8 cellular contexts compared by ENCODE assay signal in the genomic region with DNA sequence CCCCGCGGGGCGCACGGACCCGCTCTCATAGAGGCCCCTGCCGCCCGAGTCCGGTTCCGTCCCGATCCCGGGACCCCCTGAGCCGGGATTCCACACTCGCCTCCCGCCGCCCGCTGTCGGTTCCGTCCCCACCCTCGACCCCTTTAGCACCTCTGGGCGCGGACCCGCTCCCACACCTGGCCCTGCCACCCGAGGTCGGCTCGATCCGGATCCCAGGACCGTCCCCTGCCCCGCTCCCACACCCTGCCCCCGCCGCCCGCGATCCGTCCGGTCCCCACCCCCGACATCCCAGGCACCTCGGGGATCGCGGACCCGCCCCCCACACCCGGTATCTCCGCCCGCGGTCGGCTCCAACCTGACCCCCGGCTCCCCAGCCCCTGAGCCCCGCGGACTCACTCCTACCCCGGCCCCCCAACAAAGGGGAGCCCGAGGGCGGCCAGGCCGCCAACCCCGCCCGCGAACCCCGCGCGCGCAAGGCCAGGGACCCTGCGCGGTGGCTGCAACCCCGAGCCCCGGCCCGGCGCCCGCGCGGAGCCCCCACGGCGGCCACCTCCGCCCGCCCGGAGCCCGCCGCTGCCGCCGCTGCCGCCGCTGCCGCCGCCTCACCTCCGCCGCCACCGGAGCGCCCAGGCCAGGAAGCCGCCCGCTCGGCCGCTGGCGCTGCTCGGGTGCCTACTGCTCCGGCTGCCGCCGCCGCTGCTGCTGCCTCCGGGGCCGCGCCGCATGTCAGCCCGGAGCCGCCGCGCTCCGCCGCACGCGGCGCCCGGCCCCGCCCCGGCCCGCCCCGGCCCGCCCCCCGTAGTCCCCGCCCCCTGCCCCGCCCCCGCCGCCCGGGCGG. TPM values are rescaled to one million over a fixed set of nuclear protein-coding genes. Genes with fewer than 3 reads are reported as not detected.
A peak's percentile ranks its signal among the peaks of the same experiment; 100 is the strongest.
DNase-seq lines count a peak whose midpoint lies in the region; ATAC-seq, FAIRE-seq and TF ChIP-seq lines count a peak whose summit lies in the region.
"Not testable (repeated sequence)": the region's sequence is repeated elsewhere in the genome, so short reads cannot be mapped to it uniquely, and the experiment has no call there.

SIK1 (minus strand) TSS at position 728 of the 838 bp plus-strand sequence. CDS start 953 bp downstream, outside the sequence.

- not testable (repeated sequence) for H3K27ac ChIP-seq in left lung, psoas muscle

- H3K36me3 ChIP-seq in bronchial epithelial cell (ENCODE audit: control insufficient read depth, insufficient read depth, low read length); left lung; psoas muscle (ENCODE audit: insufficient read depth in 1 of 2, low read depth in 1 of 2): not testable (repeated sequence)

- not testable (repeated sequence) for H3K36me3 Mint-ChIP-seq in WTC11

- not testable (repeated sequence) for TF ChIP-seq CTCF in WTC11 (IDR thresholded peaks at IDR 0.05); bronchial epithelial cell (IDR thresholded peaks at IDR 0.05; ENCODE audit: insufficient read depth, low read length, severe bottlenecking); left lung (IDR thresholded peaks at IDR 0.05); psoas muscle (IDR thresholded peaks at IDR 0.05)

- 2% methylated on average over 17 of the region's 120 CpGs; no CpG with 5 or more reads in 2 of the 3 donors for WGBS in psoas muscle, 3 donors

- not testable (repeated sequence) for H3K4me1 Mint-ChIP-seq in WTC11

- not testable (repeated sequence) for FAIRE-seq in bronchial epithelial cell (lab: Jason Lieb, UNC)

- H3K27me3 Mint-ChIP-seq in WTC11 (ENCODE audit: low read depth), result not testable (repeated sequence)

- not testable (repeated sequence) for H3K9me3 ChIP-seq in left lung, psoas muscle

- H3K4me1 ChIP-seq in left lung, psoas muscle: not testable (repeated sequence)

- ATAC-seq in GM18861 (IDR thresholded peaks at IDR 0.05; ENCODE audit: unreplicated experiment) (peak; percentile 17), GM21737 (IDR thresholded peaks at IDR 0.05; ENCODE audit: unreplicated experiment) (peak; percentile 32), HG03196 (IDR thresholded peaks at IDR 0.05; ENCODE audit: unreplicated experiment) (peak; percentile 45), WTC11 (peak; percentile 63), left lung (peak; percentile 7)
- ATAC-seq in psoas muscle, result not testable (repeated sequence)

- intact Hi-C loops in left lung (cut with DNase I); psoas muscle (cut with DNase I): not testable (repeated sequence)

- POLR2A ChIA-PET in WTC11 (lab: Charles Lee), result not testable (repeated sequence)

- CTCF ChIA-PET in WTC11 (lab: Charles Lee), result not testable (repeated sequence)

- not testable (repeated sequence) for DNase-seq in WTC11 (ENCODE audit: low spot score); bronchial epithelial cell (ENCODE audit: low read depth); psoas muscle; ureter (ENCODE audit: low spot score)
- DNase-seq in left lung, result peak in 1 of 2 donors; percentile 33

- not testable (repeated sequence) for H3K9me3 Mint-ChIP-seq in WTC11

- not testable (repeated sequence) for H3K27ac Mint-ChIP-seq in WTC11

- H3K27me3 ChIP-seq in bronchial epithelial cell (ENCODE audit: control insufficient read depth, insufficient read depth, low read length); left lung; psoas muscle (ENCODE audit: insufficient read depth in 3 of 3, low read length in 2 of 3): not testable (repeated sequence)

- not testable (repeated sequence) for H3K4me3 Mint-ChIP-seq in WTC11

- peak within 1 kb of the TSS; percentile 23 for H3K4me3 ChIP-seq in bronchial epithelial cell (ENCODE audit: low read depth, low read length)
- H3K4me3 ChIP-seq in left lung, psoas muscle: not testable (repeated sequence)

RNA-seq across cellular contexts. Expression of gene SIK1, which starts in this region (rescaled TPM):
- total RNA-seq in WTC11 (2021) (3.7 to 3.9 TPM (median 3.8 TPM) in 3 replicates), bronchial epithelial cell (33.2 and 46.9 TPM in 2 replicates), left lung (10 to 100 TPM; 33.3 to 61.0 TPM), psoas muscle (10 to 100 TPM; 10.8 to 31.2 (median 21.9) TPM), ureter (29.2 TPM)
- 10 to 100 TPM in 1 of 3 donors, 1 to 10 TPM in 2; 1.7 to 85.1 (median 3.8) TPM for polyA plus RNA-seq in psoas muscle
